ENCODE assay signal across 21 cellular contexts in genomic region chr14:25215607-25216006, GRCh38.
A peak's percentile ranks its signal among the peaks of the same experiment; 100 is the strongest.
DNase-seq lines count a peak whose midpoint lies in the region; ATAC-seq and TF ChIP-seq lines count a peak whose summit lies in the region.
"Had no signal": no experiment of that assay in that cellular context is flagged by ENCODE, and none has a peak within 500 bp of the region (broad histone marks: within the 10 kb centered on the region; RNA-seq: fewer than 3 reads in every experiment).

No MANE protein-coding gene starts in this region.

- H3K18ac ChIP-seq in trophoblast cell (ENCODE audit: low read length) = no peak overlapping the region

- H3K23ac ChIP-seq in trophoblast cell (ENCODE audit: low read length) = peak overlapping the region; percentile 98

- no peaks in the 10 kb centered on the region for H3K9me2 ChIP-seq in PC-3 (replicated peaks; ENCODE audit: low read length)

- H3K4me2 ChIP-seq in trophoblast cell (ENCODE audit: low read length) (no peak overlapping the region), PC-3 (ENCODE audit: low read length) (no peak overlapping the region)
- H3K4me2 ChIP-seq: A549; BLaER1 treated with 17β-estradiol and CSF1 and Interleukin-3, amounts not matched to agents 10 nM and 100 nM had no signal

- H3K79me2 ChIP-seq in trophoblast cell (ENCODE audit: control insufficient read depth, insufficient read depth, low read length, poor library complexity) = no peaks in the 10 kb centered on the region
- H3K79me2 ChIP-seq in PC-3 (ENCODE audit: low read length) = no peaks in the 10 kb centered on the region

- no peak overlapping the region for H2AFZ ChIP-seq in trophoblast cell (ENCODE audit: insufficient read depth, low read length, poor library complexity)
- H2AFZ ChIP-seq in PC-3 (ENCODE audit: low read length) = no peak overlapping the region
- H2AFZ ChIP-seq: GM23248 had no signal

- no peak overlapping the region for H3K4ac ChIP-seq in trophoblast cell (ENCODE audit: low read depth, low read length)

- no peak for ATAC-seq in PC-3
- ATAC-seq: A549, HCT116 had no signal

- H4K12ac ChIP-seq in trophoblast cell (ENCODE audit: low read depth, low read length) = no peak overlapping the region

- no peak overlapping the region for H4K91ac ChIP-seq in trophoblast cell (ENCODE audit: low read depth, low read length)

- no peak overlapping the region for H4K8ac ChIP-seq in trophoblast cell (ENCODE audit: low read depth, low read length)

- peak; percentile 52 for DNase-seq in NCI-H82 (lab: John Stamatoyannopoulos, UW)
- no peak for DNase-seq in NCI-H82 treated with DMSO at 0.1 percent for 48 hours (lab: John Stamatoyannopoulos, UW; ENCODE audit: unreplicated experiment)
- DNase-seq in NCI-H524 treated with DMSO at 0.1 percent for 48 hours (lab: John Stamatoyannopoulos, UW) = peak; percentile 56
- DNase-seq in epithelial cell of esophagus (ENCODE audit: low read depth) = peak; percentile 50
- DNase-seq in trophoblast cell = no peak
- no peak for DNase-seq in GOT3 (lab: John Stamatoyannopoulos, UW)
- DNase-seq in PC-3 = no peak
- DNase-seq in NCI-H345 (lab: John Stamatoyannopoulos, UW) = no peak
- DNase-seq: 8988T; ACHN; AML-193; BE2C; CD4-positive, alpha-beta T cell; CD8-positive, alpha-beta memory T cell; DMS 273 treated with DMSO at 0.1 percent for 48 hours; DND-41; GM23248; H9 had no signal

- TF ChIP-seq CTCF in epithelial cell of esophagus (IDR thresholded peaks at IDR 0.05; ENCODE audit: insufficient read depth, low read depth, low read length, missing control alignments) (no peak), PC-3 (conservative IDR thresholded peaks at IDR 0.05; ENCODE audit: low read depth, low read length) (no peak)

- intact Hi-C loops in PC-3 (cut with micrococcal nuclease) = no loop called here

- H3K36me3 ChIP-seq in trophoblast cell (ENCODE audit: control insufficient read depth in 1 of 2, insufficient read depth in 2 of 2, low read length in 2 of 2) (no peaks in the 10 kb centered on the region), PC-3 (ENCODE audit: low read depth, low read length) (no peaks in the 10 kb centered on the region)
- H3K36me3 ChIP-seq: BE2C; BLaER1 treated with 17β-estradiol and CSF1 and Interleukin-3, amounts not matched to agents 10 nM and 100 nM had no signal

- H3K27ac ChIP-seq in trophoblast cell (ENCODE audit: low read depth, low read length) (no peak overlapping the region), PC-3 (ENCODE audit: low read length) (no peak overlapping the region)
- H3K27ac ChIP-seq: A549; BLaER1 treated with 17β-estradiol and CSF1 and Interleukin-3, amounts not matched to agents 10 nM and 100 nM; GM23248 had no signal

- H3K79me1 ChIP-seq in trophoblast cell (ENCODE audit: low read length) = no peaks in the 10 kb centered on the region

- no TSS peak for BruUV-seq in PC-3 (replicated peaks; lab: Mats Ljungman, UMichigan)

- no peak overlapping the region for H2AK5ac ChIP-seq in trophoblast cell (ENCODE audit: low read length)

- H3K4me1 ChIP-seq in trophoblast cell (ENCODE audit: control insufficient read depth in 1 of 2, insufficient read depth in 2 of 2, low read length in 2 of 2) (no peaks in the 10 kb centered on the region), PC-3 (ENCODE audit: insufficient read depth, low read length) (no peaks in the 10 kb centered on the region)
- H3K4me1 ChIP-seq: A549; BE2C; BLaER1 treated with 17β-estradiol and CSF1 and Interleukin-3, amounts not matched to agents 10 nM and 100 nM had no signal

- no peaks in the 10 kb centered on the region for H3F3A ChIP-seq in PC-3 (ENCODE audit: low read length, unreplicated experiment)

- H4K20me1 ChIP-seq in PC-3 (ENCODE audit: low read length) = no peaks in the 10 kb centered on the region
- H4K20me1 ChIP-seq: BLaER1 treated with 17β-estradiol and CSF1 and Interleukin-3, amounts not matched to agents 10 nM and 100 nM had no signal

- H3K14ac ChIP-seq in trophoblast cell (ENCODE audit: low read length) = no peak overlapping the region

- POLR2A ChIA-PET in PC-3 (lab: Charles Lee; ENCODE audit: unreplicated experiment) = interaction anchor here (0.6 kb wide), 1 partner anchor 1892 kb away, joined by 3 read pairs; no protein-coding TSS in a partner anchor

- no peak overlapping the region for H2BK12ac ChIP-seq in trophoblast cell (ENCODE audit: low read length)

- H3K27me3 ChIP-seq in trophoblast cell (ENCODE audit: insufficient read depth, low read length) = no peaks in the 10 kb centered on the region
- H3K27me3 ChIP-seq in PC-3 (ENCODE audit: low read length) = no peaks in the 10 kb centered on the region
- H3K27me3 ChIP-seq: BE2C; BLaER1 treated with 17β-estradiol and CSF1 and Interleukin-3, amounts not matched to agents 10 nM and 100 nM had no signal

- H2BK5ac ChIP-seq in trophoblast cell (ENCODE audit: low read depth, low read length, poor library complexity) = no peak overlapping the region

- H3K4me3 ChIP-seq in epithelial cell of esophagus (ENCODE audit: low read length) (no peak overlapping the region), trophoblast cell (ENCODE audit: low read depth, low read length) (no peak overlapping the region), PC-3 (ENCODE audit: low read length) (no peak overlapping the region)
- H3K4me3 ChIP-seq: A549; BLaER1 treated with 17β-estradiol and CSF1 and Interleukin-3, amounts not matched to agents 10 nM and 100 nM; GM23248 had no signal

- H3K9ac ChIP-seq in trophoblast cell (ENCODE audit: low read length) = peak overlapping the region; percentile 83
- H3K9ac ChIP-seq in PC-3 (ENCODE audit: low read length) = no peak overlapping the region
- H3K9ac ChIP-seq: BLaER1 treated with 17β-estradiol and CSF1 and Interleukin-3, amounts not matched to agents 10 nM and 100 nM; GM23248 had no signal

- peaks cover 1% of the 10 kb centered on the region for H3K9me3 ChIP-seq in trophoblast cell (ENCODE audit: insufficient read depth, low read depth, low read length)
- 0 out of 2 replicates have a peak, but pooled peaks cover 10% of the 10 kb centered on the region for H3K9me3 ChIP-seq in PC-3 (ENCODE audit: low read length)
- H3K9me3 ChIP-seq: A549, BE2C had no signal

- H2BK120ac ChIP-seq in trophoblast cell (ENCODE audit: insufficient read depth, low read length, poor library complexity) = no peak overlapping the region

- CTCF ChIA-PET in PC-3 (lab: Charles Lee) = no interaction called here

Comparison
In these comparisons a context has a peak if more than half of its experiments do, and no peak if none do; other contexts are left out.
1. DNase-seq: peak in NCI-H82 (single experiment), NCI-H524 treated with DMSO at 0.1 percent for 48 hours (single experiment) and epithelial cell of esophagus (single experiment); none in NCI-H82 treated with DMSO at 0.1 percent for 48 hours (single experiment), trophoblast cell (0 of 2), GOT3 (single experiment), PC-3 (single experiment) and NCI-H345 (single experiment).